ENCODE assay signal across 9 cellular contexts in the genomic region with DNA sequence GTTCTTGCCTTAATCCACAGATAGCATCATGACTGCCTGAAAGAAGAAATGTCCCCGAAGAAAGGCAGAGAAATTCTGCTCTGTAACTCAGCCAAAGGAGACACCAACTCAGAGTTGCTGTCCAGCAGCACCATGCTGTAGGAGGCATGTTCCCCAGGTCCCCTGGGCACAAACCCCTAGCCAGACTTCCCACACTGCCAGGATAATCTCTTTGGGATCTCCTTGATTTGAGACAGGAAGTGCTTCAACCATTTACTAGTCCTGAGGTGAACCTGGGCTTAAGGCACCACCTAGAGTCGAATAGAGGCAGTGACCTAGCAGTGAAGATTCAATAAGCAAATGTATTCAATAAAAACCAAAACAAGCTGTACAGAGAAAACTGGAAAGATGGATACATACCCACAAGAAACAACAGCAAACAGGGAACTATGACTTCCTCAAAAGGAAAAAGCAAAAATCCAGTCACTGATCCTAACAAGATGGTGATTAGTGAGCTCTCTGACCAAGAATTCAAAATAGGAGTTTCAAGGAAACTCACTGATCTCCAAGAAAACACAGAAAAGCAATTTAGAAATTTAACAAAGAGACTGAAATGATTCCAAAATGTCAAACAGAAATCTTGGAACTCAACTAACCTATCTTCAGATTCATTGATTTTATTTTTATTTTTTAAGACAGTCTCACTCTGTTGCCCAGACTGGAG. TPM values are rescaled to one million over a fixed set of nuclear protein-coding genes. Genes with fewer than 3 reads are reported as not detected.
DNase-seq lines count a peak whose midpoint lies in the region; ATAC-seq, FAIRE-seq and TF ChIP-seq lines count a peak whose summit lies in the region.
"Had no signal": no experiment of that assay in that cellular context is flagged by ENCODE, and none has a peak within 500 bp of the region (broad histone marks: within the 10 kb centered on the region; RNA-seq: fewer than 3 reads in every experiment).

No MANE protein-coding gene starts in this region.

- POLR2A ChIA-PET in HCT116 (lab: Charles Lee), result no interaction called here
- POLR2A ChIA-PET in HepG2 (lab: Yijun Ruan, JAX), result no interaction called here

- no peaks in the 10 kb centered on the region for H3K9me3 ChIP-seq in HCT116 (ENCODE audit: control insufficient read depth in 1 of 2, insufficient read depth in 1 of 2, low read depth in 1 of 2, low read length in 2 of 2)
- no peaks in the 10 kb centered on the region for H3K9me3 ChIP-seq in HepG2 (ENCODE audit: low read length)
- H3K9me3 ChIP-seq in kidney (ENCODE audit: control insufficient read depth in 1 of 2, low read length in 2 of 2), result no peaks in the 10 kb centered on the region

- 0% methylated on average over 2 of the region's 2 CpGs for WGBS in HepG2 (ENCODE audit: low lambda C conversion rate)

- TF ChIP-seq CTCF in HCT116 (IDR thresholded peaks at IDR 0.05 in 2 of 3, conservative IDR thresholded peaks at IDR 0.05 in 1 of 3; ENCODE audit: borderline replicate concordance in 1 of 3, insufficient read depth in 1 of 3, low read depth in 2 of 3, low read length in 2 of 3), result peak; percentile 85 to 94 (median 92)
- TF ChIP-seq CTCF in HepG2 (CRISPR knock-in tag; IDR thresholded peaks at IDR 0.05), result peak; percentile 66
- no peak for TF ChIP-seq CTCF in kidney (IDR thresholded peaks at IDR 0.05; ENCODE audit: borderline replicate concordance, extremely low read depth, insufficient read depth)

- 0 out of 4 replicates have a peak, but pooled peaks cover 0 to 2% of the 10 kb centered on the region in 2 experiments for H3K4me1 ChIP-seq in HCT116 (ENCODE audit: control insufficient read depth in 1 of 2, insufficient read depth in 2 of 2, low read length in 2 of 2)
- H3K4me1 ChIP-seq in HepG2 (ENCODE audit: insufficient read depth, low read length), result no peaks in the 10 kb centered on the region
- H3K4me1 ChIP-seq in kidney (ENCODE audit: control insufficient read depth in 1 of 2, insufficient read depth in 1 of 2, low read depth in 1 of 2, low read length in 2 of 2), result no peaks in the 10 kb centered on the region

- FAIRE-seq in HepG2 (lab: Jason Lieb, UNC) (peak; percentile 90), kidney (lab: Jason Lieb, UNC) (no peak)

- H3K27ac ChIP-seq in HCT116 (ENCODE audit: low read depth, low read length) (no peak overlapping the region), HepG2 (ENCODE audit: extremely low read length, insufficient read depth, low read length) (no peak overlapping the region), kidney (ENCODE audit: low read depth in 2 of 2, low read length in 2 of 2) (no peak overlapping the region)

- in situ Hi-C loops in HepG2 (cut with HindIII; ENCODE audit: extremely low pct_ligation_motif_present, low pct_unique_long_range_greater_than_20kb), result no loop called here

- no peak overlapping the region for H3K4me3 ChIP-seq in HCT116 (replicated peaks in 1 of 2; ENCODE audit: low read depth in 1 of 2, low read length in 2 of 2)
- H3K4me3 ChIP-seq in HepG2 (replicated peaks in 1 of 3; ENCODE audit: insufficient read depth in 1 of 3, low read depth in 2 of 3, low read length in 3 of 3), result no peak overlapping the region
- H3K4me3 ChIP-seq in kidney (ENCODE audit: low read length in 2 of 2), result no peak overlapping the region

- H3K27me3 ChIP-seq in HCT116 (ENCODE audit: insufficient read depth, low read length) (peaks cover 26% of the 10 kb centered on the region), HepG2 (ENCODE audit: control insufficient read depth in 1 of 2, insufficient read depth in 2 of 2, low read length in 2 of 2) (peaks cover 2 to 34% of the 10 kb centered on the region in 2 experiments; a peak in 4 of 5 replicates)

- H3K4me2 ChIP-seq in HCT116 (ENCODE audit: low read length) (peak overlapping the region; percentile 10; the same call in 1 of the 2 replicates), HepG2 (ENCODE audit: low read depth, low read length) (no peak overlapping the region)

- TF ChIP-seq EP300 in HepG2 (IDR thresholded peaks at IDR 0.05; ENCODE audit: low read depth in 2 of 2, low read length in 2 of 2) (no peak), HepG2 (CRISPR knock-in tag; IDR thresholded peaks at IDR 0.05; ENCODE audit: borderline replicate concordance) (no peak)

- intact Hi-C loops in HCT116 (cut with micrococcal nuclease) (loop anchor here (1.0 to 5.0 kb wide), 2 partner anchors 50 to 1040 kb away; no protein-coding TSS in a partner anchor), HepG2 (cut with micrococcal nuclease; ENCODE audit: unreplicated experiment) (loop anchor here (1.0 kb wide), 1 partner anchor 50 kb away; no protein-coding TSS in a partner anchor), kidney (cut with DNase I) (no loop called here)

- ATAC-seq in HCT116 (peak; percentile 97), HepG2 (peak; percentile 85)

- RAD21 ChIA-PET in HCT116 (lab: Charles Lee; ENCODE audit: low non-redundant PET in 1 of 2, low total read pairs in 2 of 2, uncharacterized antibody in 2 of 2, unreplicated experiment in 2 of 2), result interaction anchor here (0.6 to 1.2 kb wide), 5 partner anchors 48 to 176 kb away, joined by 3 to 6 read pairs (median 3); a partner anchor contains a TSS

- H3K9me2 ChIP-seq in HCT116 (ENCODE audit: insufficient read depth), result no peaks in the 10 kb centered on the region

- H4K20me1 ChIP-seq in HCT116 (ENCODE audit: insufficient read depth) (no peaks in the 10 kb centered on the region), HepG2 (ENCODE audit: insufficient read depth, low read length) (no peaks in the 10 kb centered on the region)

- H3K36me3 ChIP-seq in HCT116 (ENCODE audit: control insufficient read depth in 1 of 2, insufficient read depth in 2 of 2, low read length in 2 of 2), result no peaks in the 10 kb centered on the region
- no peaks in the 10 kb centered on the region for H3K36me3 ChIP-seq in HepG2 (replicated peaks in 1 of 2; ENCODE audit: control insufficient read depth in 1 of 2, insufficient read depth in 2 of 2, low read length in 2 of 2)
- no peaks in the 10 kb centered on the region for H3K36me3 ChIP-seq in kidney (ENCODE audit: control insufficient read depth in 1 of 2, insufficient read depth in 2 of 2, low read length in 2 of 2)

- H2AFZ ChIP-seq in HCT116 (ENCODE audit: low read depth, low read length, poor library complexity, severe bottlenecking) (peak overlapping the region; percentile 5), HepG2 (ENCODE audit: low read length) (no peak overlapping the region)

- CTCF ChIA-PET in HCT116 (lab: Charles Lee), result interaction anchor here (0.6 to 1.6 kb wide), 14 partner anchors 12 to 389 kb away, joined by 3 to 27 read pairs (median 4); no protein-coding TSS in a partner anchor
- CTCF ChIA-PET in HepG2 (lab: Yijun Ruan, JAX; ENCODE audit: low intra/inter-chr PET ratio, low total read pairs), result no interaction called here

- H3K9ac ChIP-seq in HCT116 (ENCODE audit: low read length) (no peak overlapping the region), HepG2 (ENCODE audit: insufficient read depth, low read depth, low read length) (no peak overlapping the region), kidney (ENCODE audit: low read length in 2 of 2) (no peak overlapping the region)

- H3K79me2 ChIP-seq in HCT116 (ENCODE audit: insufficient read depth, low read length), result no peaks in the 10 kb centered on the region
- no peaks in the 10 kb centered on the region for H3K79me2 ChIP-seq in HepG2 (ENCODE audit: insufficient read depth, low read length)

- BruUV-seq in HCT116 (replicated peaks; lab: Mats Ljungman, UMichigan), result no TSS peak
- no TSS peak for BruUV-seq in HepG2 (replicated peaks; lab: Mats Ljungman, UMichigan)

- TF ChIP-seq RAD21 in HCT116 (IDR thresholded peaks at IDR 0.05; ENCODE audit: low read depth), result peak; percentile 91
- no peak for TF ChIP-seq RAD21 in HepG2 (CRISPR knock-in tag; IDR thresholded peaks at IDR 0.05)

- no peak for TF ChIP-seq POLR2A in HCT116 (IDR thresholded peaks at IDR 0.05; ENCODE audit: borderline replicate concordance, extremely low read depth, insufficient read depth, insufficient read length)
- no peak for TF ChIP-seq POLR2A in HepG2 (IDR thresholded peaks at IDR 0.05; ENCODE audit: insufficient read depth in 1 of 2, low read depth in 2 of 2, low read length in 2 of 2)

- DNase-seq in COLO668 (lab: John Stamatoyannopoulos, UW; ENCODE audit: unreplicated experiment) (peak; percentile 7), HCT116 (ENCODE audit: low read depth, low spot score) (peak; percentile 79), OCI-M1 (lab: John Stamatoyannopoulos, UW) (peak; percentile 54), HepG2 (ENCODE audit: low spot score) (peak; percentile 62), inferior parietal cortex (ENCODE audit: extremely low spot score) (no peak), foreskin melanocyte (no peak), kidney (no peak)
- peak; percentile 38 for DNase-seq in activated naive CD4-positive, alpha-beta T cell treated with anti-CD3 and anti-CD28 coated beads, Interleukin-2, amount 50 U/mL, for 16 hours
- DNase-seq: naive B cell had no signal

RNA-seq across cellular contexts. Expression of a gene that starts 5.7 kb away (rescaled TPM):
- total RNA-seq in HCT116 (2021; ENCODE audit: unreplicated experiment), result not detected
- polyA plus RNA-seq in HCT116 (2012), result not detected in 2 replicates
- total RNA-seq in HepG2 (2016; rRNA removed; fragmentation: Illumina TruSeq; extraction: Trizol), result not detected in 2 replicates
- not detected in 2 replicates for total RNA-seq in HepG2 (2016; cell fraction: cytosol; rRNA removed; fragmentation: Illumina TruSeq; extraction: Trizol; ENCODE audit: low read depth)
- total RNA-seq in HepG2 (2016; cell fraction: insoluble cytoplasmic fraction; rRNA removed; fragmentation: Illumina TruSeq; extraction: Trizol), result not detected in 2 replicates
- total RNA-seq in HepG2 (2016; cell fraction: membrane; rRNA removed; fragmentation: Illumina TruSeq; extraction: Trizol), result not detected in 2 replicates
- not detected in 2 replicates for total RNA-seq in HepG2 (2016; cell fraction: nucleus; rRNA removed; fragmentation: Illumina TruSeq; extraction: Trizol)
- not detected in 2 replicates for polyA plus RNA-seq in HepG2 (2011; rRNA removed)
- not detected in 2 replicates for polyA plus RNA-seq in HepG2 (2011; cell fraction: cytosol; rRNA removed)
- polyA plus RNA-seq in HepG2 (2011; cell fraction: nucleus; rRNA removed), result not detected in 2 replicates
- not detected in 2 replicates for polyA plus RNA-seq in HepG2 (2012)
- polyA plus RNA-seq in HepG2 (2016; cell fraction: cytosol; fragmentation: Illumina TruSeq; extraction: Trizol; ENCODE audit: low read depth), result not detected in 2 replicates
- polyA plus RNA-seq in HepG2 (2016; cell fraction: insoluble cytoplasmic fraction; fragmentation: Illumina TruSeq; extraction: Trizol; ENCODE audit: low read depth), result not detected in 2 replicates
- not detected in 2 replicates for polyA plus RNA-seq in HepG2 (2016; cell fraction: membrane; fragmentation: Illumina TruSeq; extraction: Trizol; ENCODE audit: low read depth)
- not detected in 2 replicates for polyA plus RNA-seq in HepG2 (2016; cell fraction: nucleus; fragmentation: Illumina TruSeq; extraction: Trizol; ENCODE audit: insufficient read depth, low read depth)
- polyA minus RNA-seq in HepG2 (2011; rRNA and poly(A)+ RNA removed; ENCODE audit: low replicate concordance), result not detected in 2 replicates
- polyA minus RNA-seq in HepG2 (2011; cell fraction: cytosol; rRNA and poly(A)+ RNA removed), result not detected in 2 replicates
- not detected in 2 replicates for polyA minus RNA-seq in HepG2 (2011; cell fraction: nucleus; rRNA and poly(A)+ RNA removed)
- total RNA-seq in kidney, result not detected
- polyA plus RNA-seq in kidney (ENCODE audit: insufficient read depth, low read depth, low replicate concordance), result not detected

RNA-seq across cellular contexts. Expression of a gene that starts 20.0 kb away (rescaled TPM):
- total RNA-seq in HCT116 (2021; ENCODE audit: unreplicated experiment) (not detected), HepG2 (2016; rRNA removed; fragmentation: Illumina TruSeq; extraction: Trizol) (not detected in 2 replicates), kidney (0.19 TPM)
- polyA plus RNA-seq in HCT116 (2012), result 0.14 and 0.20 TPM in 2 replicates
- total RNA-seq in HepG2 (2016; cell fraction: cytosol; rRNA removed; fragmentation: Illumina TruSeq; extraction: Trizol; ENCODE audit: low read depth), result not detected in 2 replicates
- not detected in 2 replicates for total RNA-seq in HepG2 (2016; cell fraction: insoluble cytoplasmic fraction; rRNA removed; fragmentation: Illumina TruSeq; extraction: Trizol)
- total RNA-seq in HepG2 (2016; cell fraction: membrane; rRNA removed; fragmentation: Illumina TruSeq; extraction: Trizol), result not detected in 2 replicates
- not detected in 2 replicates for total RNA-seq in HepG2 (2016; cell fraction: nucleus; rRNA removed; fragmentation: Illumina TruSeq; extraction: Trizol)
- polyA plus RNA-seq in HepG2 (2011; rRNA removed) (not detected in 2 replicates), kidney (ENCODE audit: insufficient read depth, low read depth, low replicate concordance) (not detected)
- not detected in 2 replicates for polyA plus RNA-seq in HepG2 (2011; cell fraction: cytosol; rRNA removed)
- not detected in 2 replicates for polyA plus RNA-seq in HepG2 (2011; cell fraction: nucleus; rRNA removed)
- polyA plus RNA-seq in HepG2 (2012), result 0.08 TPM in 1 of 2 replicates, not detected in the other
- not detected in 2 replicates for polyA plus RNA-seq in HepG2 (2016; cell fraction: cytosol; fragmentation: Illumina TruSeq; extraction: Trizol; ENCODE audit: low read depth)
- not detected in 2 replicates for polyA plus RNA-seq in HepG2 (2016; cell fraction: insoluble cytoplasmic fraction; fragmentation: Illumina TruSeq; extraction: Trizol; ENCODE audit: low read depth)
- not detected in 2 replicates for polyA plus RNA-seq in HepG2 (2016; cell fraction: membrane; fragmentation: Illumina TruSeq; extraction: Trizol; ENCODE audit: low read depth)
- polyA plus RNA-seq in HepG2 (2016; cell fraction: nucleus; fragmentation: Illumina TruSeq; extraction: Trizol; ENCODE audit: insufficient read depth, low read depth), result not detected in 2 replicates
- not detected in 2 replicates for polyA minus RNA-seq in HepG2 (2011; rRNA and poly(A)+ RNA removed; ENCODE audit: low replicate concordance)
- not detected in 2 replicates for polyA minus RNA-seq in HepG2 (2011; cell fraction: cytosol; rRNA and poly(A)+ RNA removed)
- not detected in 2 replicates for polyA minus RNA-seq in HepG2 (2011; cell fraction: nucleus; rRNA and poly(A)+ RNA removed)

RNA-seq across cellular contexts. Expression of a gene that starts 24.3 kb away (rescaled TPM):
- total RNA-seq in HCT116 (2021; ENCODE audit: unreplicated experiment) (not detected), HepG2 (2016; rRNA removed; fragmentation: Illumina TruSeq; extraction: Trizol) (not detected in 2 replicates), kidney (0.06 TPM)
- polyA plus RNA-seq in HCT116 (2012), result not detected in 2 replicates
- not detected in 2 replicates for total RNA-seq in HepG2 (2016; cell fraction: cytosol; rRNA removed; fragmentation: Illumina TruSeq; extraction: Trizol; ENCODE audit: low read depth)
- not detected in 2 replicates for total RNA-seq in HepG2 (2016; cell fraction: insoluble cytoplasmic fraction; rRNA removed; fragmentation: Illumina TruSeq; extraction: Trizol)
- not detected in 2 replicates for total RNA-seq in HepG2 (2016; cell fraction: membrane; rRNA removed; fragmentation: Illumina TruSeq; extraction: Trizol)
- total RNA-seq in HepG2 (2016; cell fraction: nucleus; rRNA removed; fragmentation: Illumina TruSeq; extraction: Trizol), result not detected in 2 replicates
- polyA plus RNA-seq in HepG2 (2011; rRNA removed) (not detected in 2 replicates), kidney (ENCODE audit: insufficient read depth, low read depth, low replicate concordance) (not detected)
- not detected in 2 replicates for polyA plus RNA-seq in HepG2 (2011; cell fraction: cytosol; rRNA removed)
- not detected in 2 replicates for polyA plus RNA-seq in HepG2 (2011; cell fraction: nucleus; rRNA removed)
- not detected in 2 replicates for polyA plus RNA-seq in HepG2 (2012)
- polyA plus RNA-seq in HepG2 (2016; cell fraction: cytosol; fragmentation: Illumina TruSeq; extraction: Trizol; ENCODE audit: low read depth), result not detected in 2 replicates
- not detected in 2 replicates for polyA plus RNA-seq in HepG2 (2016; cell fraction: insoluble cytoplasmic fraction; fragmentation: Illumina TruSeq; extraction: Trizol; ENCODE audit: low read depth)
- not detected in 2 replicates for polyA plus RNA-seq in HepG2 (2016; cell fraction: membrane; fragmentation: Illumina TruSeq; extraction: Trizol; ENCODE audit: low read depth)
- not detected in 2 replicates for polyA plus RNA-seq in HepG2 (2016; cell fraction: nucleus; fragmentation: Illumina TruSeq; extraction: Trizol; ENCODE audit: insufficient read depth, low read depth)
- not detected in 2 replicates for polyA minus RNA-seq in HepG2 (2011; rRNA and poly(A)+ RNA removed; ENCODE audit: low replicate concordance)
- not detected in 2 replicates for polyA minus RNA-seq in HepG2 (2011; cell fraction: cytosol; rRNA and poly(A)+ RNA removed)
- not detected in 2 replicates for polyA minus RNA-seq in HepG2 (2011; cell fraction: nucleus; rRNA and poly(A)+ RNA removed)

RNA-seq across cellular contexts. Expression of a gene that starts 46.5 kb away (rescaled TPM):
- total RNA-seq in HCT116 (2021; ENCODE audit: unreplicated experiment), result 29.8 TPM
- 25.2 and 27.6 TPM in 2 replicates for polyA plus RNA-seq in HCT116 (2012)
- total RNA-seq in HepG2 (2016; rRNA removed; fragmentation: Illumina TruSeq; extraction: Trizol), result 24.8 and 26.3 TPM in 2 replicates
- 6.2 and 6.6 TPM in 2 replicates for total RNA-seq in HepG2 (2016; cell fraction: cytosol; rRNA removed; fragmentation: Illumina TruSeq; extraction: Trizol; ENCODE audit: low read depth)
- total RNA-seq in HepG2 (2016; cell fraction: insoluble cytoplasmic fraction; rRNA removed; fragmentation: Illumina TruSeq; extraction: Trizol), result 22.8 and 25.4 TPM in 2 replicates
- total RNA-seq in HepG2 (2016; cell fraction: membrane; rRNA removed; fragmentation: Illumina TruSeq; extraction: Trizol), result 7.3 and 8.1 TPM in 2 replicates
- total RNA-seq in HepG2 (2016; cell fraction: nucleus; rRNA removed; fragmentation: Illumina TruSeq; extraction: Trizol), result 23.0 and 27.7 TPM in 2 replicates
- polyA plus RNA-seq in HepG2 (2011; rRNA removed), result 16.1 and 21.3 TPM in 2 replicates
- polyA plus RNA-seq in HepG2 (2011; cell fraction: cytosol; rRNA removed), result 10.5 and 11.3 TPM in 2 replicates
- 65.5 and 71.8 TPM in 2 replicates for polyA plus RNA-seq in HepG2 (2011; cell fraction: nucleus; rRNA removed)
- polyA plus RNA-seq in HepG2 (2012), result 15.3 and 16.5 TPM in 2 replicates
- 2.5 and 2.6 TPM in 2 replicates for polyA plus RNA-seq in HepG2 (2016; cell fraction: cytosol; fragmentation: Illumina TruSeq; extraction: Trizol; ENCODE audit: low read depth)
- polyA plus RNA-seq in HepG2 (2016; cell fraction: insoluble cytoplasmic fraction; fragmentation: Illumina TruSeq; extraction: Trizol; ENCODE audit: low read depth), result 17.3 and 22.5 TPM in 2 replicates
- 3.8 and 3.9 TPM in 2 replicates for polyA plus RNA-seq in HepG2 (2016; cell fraction: membrane; fragmentation: Illumina TruSeq; extraction: Trizol; ENCODE audit: low read depth)
- polyA plus RNA-seq in HepG2 (2016; cell fraction: nucleus; fragmentation: Illumina TruSeq; extraction: Trizol; ENCODE audit: insufficient read depth, low read depth), result 50.4 and 56.7 TPM in 2 replicates
- polyA minus RNA-seq in HepG2 (2011; rRNA and poly(A)+ RNA removed; ENCODE audit: low replicate concordance), result 18.2 and 25.5 TPM in 2 replicates
- polyA minus RNA-seq in HepG2 (2011; cell fraction: cytosol; rRNA and poly(A)+ RNA removed), result 6.3 and 8.2 TPM in 2 replicates
- 26.3 and 32.4 TPM in 2 replicates for polyA minus RNA-seq in HepG2 (2011; cell fraction: nucleus; rRNA and poly(A)+ RNA removed)
- 25.6 TPM for total RNA-seq in kidney
- polyA plus RNA-seq in kidney (ENCODE audit: insufficient read depth, low read depth, low replicate concordance), result 17.2 TPM

Comparison
In these comparisons a context has a peak if more than half of its experiments do, and no peak if none do; other contexts are left out.
1. DNase-seq: peak in COLO668 (single experiment), HCT116 (single experiment), OCI-M1 (single experiment), activated naive CD4-positive, alpha-beta T cell treated with anti-CD3 and anti-CD28 coated beads, Interleukin-2, amount 50 U/mL, for 16 hours (single experiment) and HepG2 (single experiment); none in inferior parietal cortex (single experiment), foreskin melanocyte (single experiment) and kidney (single experiment).